ENCODE assay signal across 7 cellular contexts in genomic region chr12:57604454-57605307, GRCh38. TPM values are rescaled to one million over a fixed set of nuclear protein-coding genes. Genes with fewer than 3 reads are reported as not detected.
DNase-seq lines count a peak whose midpoint lies in the region; ATAC-seq, FAIRE-seq and TF ChIP-seq lines count a peak whose summit lies in the region.

Gene DTX3, plus strand, starts transcription at chr12:57604824. Its CDS starts 1,694 bp downstream, at chr12:57606518.

- no peaks in the 10 kb centered on the region for H3K9me3 Mint-ChIP-seq in memory B cell

- H3K4me3 ChIP-seq in HL-60 (replicated peaks; ENCODE audit: insufficient read depth, low read length) (peak within 1 kb of the TSS; percentile 21), WERI-Rb-1 (ENCODE audit: low read depth, low read length) (peak within 1 kb of the TSS; percentile 74), stomach smooth muscle (ENCODE audit: low read length in 2 of 2) (peak within 1 kb of the TSS; percentile 85 to 89)
- peak within 1 kb of the TSS; percentile 65 for H3K4me3 ChIP-seq in effector memory CD4-positive, alpha-beta T cell (ENCODE audit: insufficient read depth, low read depth, low read length, poor library complexity, severe bottlenecking)

- H3K27me3 ChIP-seq in HL-60 (ENCODE audit: insufficient read depth, poor library complexity, severe bottlenecking) (peaks cover 32% of the 10 kb centered on the region), WERI-Rb-1 (ENCODE audit: insufficient read depth, low read depth, severe bottlenecking) (no peaks in the 10 kb centered on the region), stomach smooth muscle (ENCODE audit: control insufficient read depth in 1 of 2, insufficient read depth in 2 of 2, low read length in 2 of 2) (no peaks in the 10 kb centered on the region)
- no peaks in the 10 kb centered on the region for H3K27me3 ChIP-seq in effector memory CD4-positive, alpha-beta T cell (replicated peaks; ENCODE audit: control insufficient read depth, insufficient read depth, low read length, poor library complexity, severe bottlenecking)

- H3K9me3 ChIP-seq in WERI-Rb-1 (ENCODE audit: severe bottlenecking) (no peaks in the 10 kb centered on the region), stomach smooth muscle (ENCODE audit: control insufficient read depth in 2 of 2, low read length in 2 of 2) (no peaks in the 10 kb centered on the region)
- no peaks in the 10 kb centered on the region for H3K9me3 ChIP-seq in effector memory CD4-positive, alpha-beta T cell (ENCODE audit: control insufficient read depth, low read length)

- peak; percentile 80 for FAIRE-seq in GM12892 (lab: Jason Lieb, UNC)

- peak within 1 kb of the TSS; percentile 87 to 96 for H3K9ac ChIP-seq in stomach smooth muscle (ENCODE audit: low read length in 2 of 2)

- H3K36me3 Mint-ChIP-seq in memory B cell: peaks cover 16% of the 10 kb centered on the region

- no peak within 1 kb of the TSS for H3K27ac ChIP-seq in HL-60 (replicated peaks)
- peak within 1 kb of the TSS; percentile 77 for H3K27ac ChIP-seq in WERI-Rb-1
- peak within 1 kb of the TSS; percentile 54 for H3K27ac ChIP-seq in effector memory CD4-positive, alpha-beta T cell (ENCODE audit: insufficient read depth, low read length, poor library complexity, severe bottlenecking)
- H3K27ac ChIP-seq in stomach smooth muscle (ENCODE audit: low read length): peak within 1 kb of the TSS; percentile 98

- TF ChIP-seq CTCF in HL-60 (IDR thresholded peaks at IDR 0.05; ENCODE audit: insufficient read depth, low read length): no peak
- no peak for TF ChIP-seq CTCF in WERI-Rb-1 (IDR thresholded peaks at IDR 0.05; ENCODE audit: low read depth, low read length)

- peaks cover 6% of the 10 kb centered on the region for H3K4me1 Mint-ChIP-seq in memory B cell

- H3K4me3 Mint-ChIP-seq in memory B cell: peak within 1 kb of the TSS; percentile 81

- peaks cover 12% of the 10 kb centered on the region for H3K4me1 ChIP-seq in effector memory CD4-positive, alpha-beta T cell (ENCODE audit: control insufficient read depth, insufficient read depth, low read length, poor library complexity, severe bottlenecking)
- H3K4me1 ChIP-seq in stomach smooth muscle (ENCODE audit: control insufficient read depth, insufficient read depth, low read length): peaks cover 35% of the 10 kb centered on the region

- H3K36me3 ChIP-seq in WERI-Rb-1: peaks cover 36% of the 10 kb centered on the region
- peaks cover 26% of the 10 kb centered on the region for H3K36me3 ChIP-seq in effector memory CD4-positive, alpha-beta T cell (ENCODE audit: control insufficient read depth, insufficient read depth, low read length)
- H3K36me3 ChIP-seq in stomach smooth muscle (ENCODE audit: control insufficient read depth in 2 of 2, insufficient read depth in 2 of 2, low read length in 2 of 2): peaks cover 9 to 30% of the 10 kb centered on the region in 2 donors

- H3K27ac Mint-ChIP-seq in memory B cell: no peak within 1 kb of the TSS

- no peak for TF ChIP-seq POLR2A in GM12892 (IDR thresholded peaks at IDR 0.05; ENCODE audit: low read depth, low read length)

- DNase-seq in GM12892 (ENCODE audit: insufficient read length) (peak; percentile 60), HL-60 (ENCODE audit: low read depth in 1 of 2, low spot score in 1 of 2) (no peak), WERI-Rb-1 (peak; percentile 72), memory B cell (ENCODE audit: low spot score in 2 of 2) (no peak), SIG-M5 (lab: John Stamatoyannopoulos, UW) (no peak)
- DNase-seq in effector memory CD4-positive, alpha-beta T cell: peak in 1 of 3 donors; percentile 21

- ATAC-seq in memory B cell (ENCODE audit: low read depth): peak; percentile 73

- H3K27me3 Mint-ChIP-seq in memory B cell: peaks cover 20% of the 10 kb centered on the region

RNA-seq across cellular contexts. Expression of gene DTX3, which starts in this region (rescaled TPM):
- 23.5 TPM for polyA plus RNA-seq in GM12892 (2012; ENCODE audit: missing spikeins)

Comparison
In these comparisons a context has a peak if more than half of its experiments do, and no peak if none do; other contexts are left out.
1. DNase-seq: peak in GM12892 (single experiment) and WERI-Rb-1 (single experiment); none in HL-60 (0 of 2), memory B cell (0 of 2) and SIG-M5 (single experiment).
2. H3K4me3 ChIP-seq: peak in every context shown above with its lines; median percentile 87 in stomach smooth muscle; 74 in WERI-Rb-1; 65 in effector memory CD4-positive, alpha-beta T cell; 21 in HL-60.